8 cellular contexts compared by ENCODE assay signal in the genomic region with DNA sequence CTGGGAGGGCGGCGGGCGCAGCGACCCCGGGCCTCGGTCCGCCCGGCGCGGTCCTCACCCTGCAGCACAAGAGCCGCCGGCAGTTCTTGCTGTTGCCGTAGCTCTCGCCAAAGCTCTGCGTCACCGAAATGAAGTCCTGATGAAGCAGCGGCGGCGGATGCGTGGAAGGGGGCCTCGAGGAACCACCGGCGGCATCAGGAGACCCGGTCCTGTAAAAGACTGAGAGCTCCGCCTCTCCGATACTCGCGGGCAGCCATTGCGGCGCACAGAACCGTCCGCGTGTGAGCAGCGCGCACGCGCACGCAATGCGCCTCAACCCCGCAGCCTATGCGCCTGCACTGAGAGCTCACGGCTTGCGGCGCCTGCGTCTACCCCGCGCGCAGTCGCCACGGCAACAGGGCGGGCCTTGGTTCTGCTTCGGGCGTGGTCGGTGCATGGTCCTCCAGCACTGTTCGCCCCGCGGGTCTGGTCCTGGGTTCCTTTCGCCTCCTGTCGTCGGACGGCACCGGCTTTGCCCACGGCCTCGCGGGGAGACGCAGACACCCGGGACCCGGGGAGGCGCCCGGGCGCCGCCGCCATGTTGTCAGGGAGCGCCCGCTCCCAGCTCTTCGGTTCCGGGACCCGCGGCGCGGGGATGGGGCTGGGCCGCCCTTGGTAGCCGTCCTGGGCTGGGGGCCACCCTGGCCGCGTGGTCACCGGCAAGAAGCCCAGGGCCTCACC. TPM values are rescaled to one million over a fixed set of nuclear protein-coding genes. Genes with fewer than 3 reads are reported as not detected.
A peak's percentile ranks its signal among the peaks of the same experiment; 100 is the strongest.
DNase-seq lines count a peak whose midpoint lies in the region; ATAC-seq and TF ChIP-seq lines count a peak whose summit lies in the region.

No MANE protein-coding gene starts in this region.

- no peak overlapping the region for H3K27ac ChIP-seq in KMS-11
- H3K27ac ChIP-seq in Peyer's patch = peak overlapping the region; percentile 62 to 86 (median 83)
- peak overlapping the region; percentile 74 for H3K27ac ChIP-seq in fibroblast of lung (ENCODE audit: insufficient read depth, low read length)

- no peaks in the 10 kb centered on the region for H3K9me3 Mint-ChIP-seq in activated T-helper 1 cell treated with anti-CD3 and anti-CD28 coated beads, Interleukin-12 subunit alpha, Interleukin-12 subunit beta, Interleukin-2, Interleukin-4 antibody, amounts not matched to agents 30 ng/mL and 10 ng/mL and 1 ng/mL, durations not matched to agents 14 hours and 24 hours and 36 hours
- peaks cover 0 to 2% (median 0%) of the 10 kb centered on the region in 7 donors for H3K9me3 Mint-ChIP-seq in naive B cell

- no peaks in the 10 kb centered on the region for H4K20me1 ChIP-seq in KMS-11 (ENCODE audit: insufficient read depth)
- H4K20me1 ChIP-seq in fibroblast of lung (ENCODE audit: control insufficient read depth, extremely low read depth, insufficient read depth, low read length) = no peaks in the 10 kb centered on the region

- peak overlapping the region; percentile 90 for H3K4me3 Mint-ChIP-seq in activated T-helper 1 cell treated with anti-CD3 and anti-CD28 coated beads, Interleukin-12 subunit alpha, Interleukin-12 subunit beta, Interleukin-2, Interleukin-4 antibody, amounts not matched to agents 30 ng/mL and 10 ng/mL and 1 ng/mL, durations not matched to agents 14 hours and 24 hours and 36 hours
- peak overlapping the region; percentile 85 to 99 (median 93) for H3K4me3 Mint-ChIP-seq in naive B cell

- 0 out of 2 replicates have a peak overlapping the region, but pooled peaks have one; percentile 10 for H2AFZ ChIP-seq in KMS-11 (ENCODE audit: low read depth)
- peak overlapping the region; percentile 81 for H2AFZ ChIP-seq in fibroblast of lung (ENCODE audit: low read length)

- no peaks in the 10 kb centered on the region for H3K79me2 ChIP-seq in KMS-11 (ENCODE audit: insufficient read depth, low read depth)
- peaks cover 17% of the 10 kb centered on the region for H3K79me2 ChIP-seq in fibroblast of lung (ENCODE audit: control insufficient read depth, insufficient read depth, low read length)

- peaks cover 92% of the 10 kb centered on the region for H3K27me3 ChIP-seq in KMS-11 (ENCODE audit: insufficient read depth, low read depth)
- H3K27me3 ChIP-seq in Peyer's patch = no peaks in the 10 kb centered on the region
- H3K27me3 ChIP-seq in fibroblast of lung (ENCODE audit: control insufficient read depth, insufficient read depth, low read length) = no peaks in the 10 kb centered on the region

- TF ChIP-seq POLR2A in Peyer's patch (IDR thresholded peaks at IDR 0.05) = peak; percentile 53 to 67

- peaks cover 24% of the 10 kb centered on the region for H3K4me1 Mint-ChIP-seq in activated T-helper 1 cell treated with anti-CD3 and anti-CD28 coated beads, Interleukin-12 subunit alpha, Interleukin-12 subunit beta, Interleukin-2, Interleukin-4 antibody, amounts not matched to agents 30 ng/mL and 10 ng/mL and 1 ng/mL, durations not matched to agents 14 hours and 24 hours and 36 hours (ENCODE audit: low read depth)
- H3K4me1 Mint-ChIP-seq in naive B cell = peaks cover 27 to 38% (median 31%) of the 10 kb centered on the region in 3 donors

- TF ChIP-seq CTCF in KMS-11 (conservative IDR thresholded peaks at IDR 0.05; ENCODE audit: low read depth, low read length) (no peak), Peyer's patch (IDR thresholded peaks at IDR 0.05) (no peak), fibroblast of lung (conservative IDR thresholded peaks at IDR 0.05 in 1 of 2, IDR thresholded peaks at IDR 0.05 in 1 of 2; ENCODE audit: low read depth in 1 of 2, low read length in 2 of 2) (no peak)

- H3K9ac ChIP-seq in KMS-11 = no peak overlapping the region; the same call in 1 of the 2 replicates
- peak overlapping the region; percentile 64 for H3K9ac ChIP-seq in fibroblast of lung (ENCODE audit: insufficient read depth, low read length)

- peak overlapping the region; percentile 79 for H3K27ac Mint-ChIP-seq in activated T-helper 1 cell treated with anti-CD3 and anti-CD28 coated beads, Interleukin-12 subunit alpha, Interleukin-12 subunit beta, Interleukin-2, Interleukin-4 antibody, amounts not matched to agents 30 ng/mL and 10 ng/mL and 1 ng/mL, durations not matched to agents 14 hours and 24 hours and 36 hours
- H3K27ac Mint-ChIP-seq in naive B cell = peak overlapping the region; percentile 36 to 99 (median 87)

- H3K36me3 ChIP-seq in KMS-11 (ENCODE audit: insufficient read depth) (no peaks in the 10 kb centered on the region), Peyer's patch (no peaks in the 10 kb centered on the region), fibroblast of lung (ENCODE audit: control insufficient read depth, insufficient read depth, low read length) (no peaks in the 10 kb centered on the region)

- DNase-seq in DMS53 (lab: John Stamatoyannopoulos, UW) (peak; percentile 97), Peyer's patch (peak; percentile 86 to 96 (median 94)), fibroblast of lung (ENCODE audit: low read depth in 2 of 2) (peak; percentile 92 to 93), naive B cell (peak; percentile 91)
- peak; percentile 91 for DNase-seq in activated T-helper 1 cell treated with anti-CD3 and anti-CD28 coated beads, Interleukin-12 subunit alpha, Interleukin-12 subunit beta, Interleukin-2, Interleukin-4 antibody, amounts not matched to agents 30 ng/mL and 10 ng/mL and 1 ng/mL, durations not matched to agents 14 hours and 24 hours and 36 hours (ENCODE audit: low spot score)
- peak; percentile 86 to 88 for DNase-seq in stimulated activated CD8-positive, alpha-beta memory T cell treated with anti-CD3 and anti-CD28 coated beads, Interleukin-7, amount 100 ng/mL, for 48 hours (ENCODE audit: extremely low read depth in 1 of 2, low read depth in 1 of 2)

- H3K27me3 Mint-ChIP-seq in activated T-helper 1 cell treated with anti-CD3 and anti-CD28 coated beads, Interleukin-12 subunit alpha, Interleukin-12 subunit beta, Interleukin-2, Interleukin-4 antibody, amounts not matched to agents 30 ng/mL and 10 ng/mL and 1 ng/mL, durations not matched to agents 14 hours and 24 hours and 36 hours (ENCODE audit: insufficient read depth) = peaks cover 5% of the 10 kb centered on the region
- H3K27me3 Mint-ChIP-seq in naive B cell = peaks cover 0 to 4% (median 2%) of the 10 kb centered on the region in 3 donors

- H3K4me2 ChIP-seq in KMS-11 (no peak overlapping the region), fibroblast of lung (ENCODE audit: extremely low read depth, insufficient read depth, low read length) (peak overlapping the region; percentile 96)

- H3K9me3 ChIP-seq in Peyer's patch = peaks cover 0 to 7% (median 3%) of the 10 kb centered on the region in 4 donors
- no peaks in the 10 kb centered on the region for H3K9me3 ChIP-seq in fibroblast of lung (ENCODE audit: control insufficient read depth, insufficient read depth, low read depth, low read length)

- ATAC-seq in GM21717 (IDR thresholded peaks at IDR 0.05; ENCODE audit: unreplicated experiment) (peak; percentile 56), naive B cell (ENCODE audit: low read depth in 2 of 2) (peak; percentile 93 to 94)

- no peak overlapping the region for H3K4me3 ChIP-seq in KMS-11 (IDR thresholded peaks at IDR 0.05; ENCODE audit: insufficient read depth, low read depth, low read length)
- H3K4me3 ChIP-seq in Peyer's patch = peak overlapping the region; percentile 63 to 94 (median 86)
- peak overlapping the region; percentile 71 to 88 (median 82) for H3K4me3 ChIP-seq in fibroblast of lung (replicated peaks in 1 of 4; ENCODE audit: control extremely low read depth in 1 of 4, insufficient read depth in 1 of 4, low read depth in 3 of 4, low read length in 4 of 4)

- intact Hi-C loops in activated T-helper 1 cell treated with anti-CD3 and anti-CD28 coated beads, Interleukin-12 subunit alpha, Interleukin-12 subunit beta, Interleukin-2, Interleukin-4 antibody, amounts not matched to agents 30 ng/mL and 10 ng/mL and 1 ng/mL, durations not matched to agents 14 hours and 24 hours and 36 hours (cut with micrococcal nuclease) = loop anchor here (1.0 to 5.0 kb wide), 7 partner anchors 15 to 94 kb away; a partner anchor contains a TSS

- peaks cover 10% of the 10 kb centered on the region for H3K36me3 Mint-ChIP-seq in activated T-helper 1 cell treated with anti-CD3 and anti-CD28 coated beads, Interleukin-12 subunit alpha, Interleukin-12 subunit beta, Interleukin-2, Interleukin-4 antibody, amounts not matched to agents 30 ng/mL and 10 ng/mL and 1 ng/mL, durations not matched to agents 14 hours and 24 hours and 36 hours (ENCODE audit: low read depth)
- no peaks in the 10 kb centered on the region for H3K36me3 Mint-ChIP-seq in naive B cell

- peaks cover 12% of the 10 kb centered on the region for H3K4me1 ChIP-seq in KMS-11 (ENCODE audit: low read depth, poor library complexity, severe bottlenecking)
- peaks cover 0 to 38% (median 23%) of the 10 kb centered on the region in 4 donors for H3K4me1 ChIP-seq in Peyer's patch
- peaks cover 3% of the 10 kb centered on the region for H3K4me1 ChIP-seq in fibroblast of lung (ENCODE audit: control insufficient read depth, extremely low read depth, insufficient read depth, low read length)

RNA-seq across cellular contexts. Expression of a gene that starts 9.3 kb away (rescaled TPM):
- not detected for total RNA-seq in Peyer's patch
- total RNA-seq in activated T-helper 1 cell treated with anti-CD3 and anti-CD28 coated beads, Interleukin-12 subunit alpha, Interleukin-12 subunit beta, Interleukin-2, Interleukin-4 antibody, amounts not matched to agents 30 ng/mL and 10 ng/mL and 1 ng/mL, durations not matched to agents 14 hours and 24 hours and 36 hours = 0.05 TPM in 2 replicates
- total RNA-seq in fibroblast of lung = under 0.01 TPM in 1 of 2 replicates, not detected in the other
- polyA plus RNA-seq in fibroblast of lung = 0.06 and 0.08 TPM in 2 replicates
- polyA plus RNA-seq in fibroblast of lung (2012) = 0.06 and 0.17 TPM in 2 replicates
- 1.6 TPM in 1 of 2 replicates, not detected in the other for polyA minus RNA-seq in fibroblast of lung (ENCODE audit: low replicate concordance)
- polyA plus RNA-seq in naive B cell (ENCODE audit: low read depth in 6 of 6) = not detected

RNA-seq across cellular contexts. Expression of a gene that starts 15.1 kb away (rescaled TPM):
- total RNA-seq in Peyer's patch (100 to 1,000 TPM in 1 of 4 donors, 10 to 100 TPM in 3; 44.7 to 177 (median 76.7) TPM), fibroblast of lung (93.0 and 126 TPM in 2 replicates)
- total RNA-seq in activated T-helper 1 cell treated with anti-CD3 and anti-CD28 coated beads, Interleukin-12 subunit alpha, Interleukin-12 subunit beta, Interleukin-2, Interleukin-4 antibody, amounts not matched to agents 30 ng/mL and 10 ng/mL and 1 ng/mL, durations not matched to agents 14 hours and 24 hours and 36 hours = 371 and 394 TPM in 2 replicates
- polyA plus RNA-seq in fibroblast of lung (28.6 and 44.3 TPM in 2 replicates), naive B cell (ENCODE audit: low read depth in 6 of 6) (100 to 1,000 TPM in 4 of 6 donors, 10 to 100 TPM in 2; 71.5 to 142 (median 102) TPM)
- polyA plus RNA-seq in fibroblast of lung (2012) = 73.2 and 106 TPM in 2 replicates
- 114 and 188 TPM in 2 replicates for polyA minus RNA-seq in fibroblast of lung (ENCODE audit: low replicate concordance)

RNA-seq across cellular contexts. Expression of a gene that starts 40.2 kb away (rescaled TPM):
- total RNA-seq in Peyer's patch = 10 to 100 TPM; 14.5 to 45.7 (median 34.1) TPM
- total RNA-seq in activated T-helper 1 cell treated with anti-CD3 and anti-CD28 coated beads, Interleukin-12 subunit alpha, Interleukin-12 subunit beta, Interleukin-2, Interleukin-4 antibody, amounts not matched to agents 30 ng/mL and 10 ng/mL and 1 ng/mL, durations not matched to agents 14 hours and 24 hours and 36 hours = 0.21 TPM in 1 of 2 replicates, not detected in the other
- total RNA-seq in fibroblast of lung = not detected in 2 replicates
- polyA plus RNA-seq in fibroblast of lung = not detected in 2 replicates
- polyA plus RNA-seq in fibroblast of lung (2012) = not detected in 2 replicates
- polyA minus RNA-seq in fibroblast of lung (ENCODE audit: low replicate concordance) = not detected in 2 replicates
- not detected for polyA plus RNA-seq in naive B cell (ENCODE audit: low read depth in 6 of 6)

RNA-seq across cellular contexts. Expression of a gene that starts 42.2 kb away (rescaled TPM):
- total RNA-seq in Peyer's patch (not detected), fibroblast of lung (not detected in 2 replicates)
- total RNA-seq in activated T-helper 1 cell treated with anti-CD3 and anti-CD28 coated beads, Interleukin-12 subunit alpha, Interleukin-12 subunit beta, Interleukin-2, Interleukin-4 antibody, amounts not matched to agents 30 ng/mL and 10 ng/mL and 1 ng/mL, durations not matched to agents 14 hours and 24 hours and 36 hours = not detected in 2 replicates
- polyA plus RNA-seq in fibroblast of lung (not detected in 2 replicates), naive B cell (ENCODE audit: low read depth in 6 of 6) (not detected)
- polyA plus RNA-seq in fibroblast of lung (2012) = not detected in 2 replicates
- polyA minus RNA-seq in fibroblast of lung (ENCODE audit: low replicate concordance) = not detected in 2 replicates

RNA-seq across cellular contexts. Expression of a gene that starts 42.8 kb away (rescaled TPM):
- total RNA-seq in Peyer's patch = 10 to 100 TPM; 42.7 to 74.7 (median 61.0) TPM
- total RNA-seq in activated T-helper 1 cell treated with anti-CD3 and anti-CD28 coated beads, Interleukin-12 subunit alpha, Interleukin-12 subunit beta, Interleukin-2, Interleukin-4 antibody, amounts not matched to agents 30 ng/mL and 10 ng/mL and 1 ng/mL, durations not matched to agents 14 hours and 24 hours and 36 hours = 48.1 and 53.6 TPM in 2 replicates
- total RNA-seq in fibroblast of lung = 63.2 and 96.6 TPM in 2 replicates
- polyA plus RNA-seq in fibroblast of lung = 43.0 and 45.5 TPM in 2 replicates
- polyA plus RNA-seq in fibroblast of lung (2012) = 56.4 and 57.7 TPM in 2 replicates
- polyA minus RNA-seq in fibroblast of lung (ENCODE audit: low replicate concordance) = 52.3 and 62.5 TPM in 2 replicates
- 10 to 100 TPM; 19.6 to 30.4 (median 24.3) TPM for polyA plus RNA-seq in naive B cell (ENCODE audit: low read depth in 6 of 6)

Comparison
In these comparisons a context has a peak if more than half of its experiments do, and no peak if none do; other contexts are left out.
1. RNA of a gene that starts 40.2 kb away (total RNA-seq): 14.5 to 45.7 TPM in Peyer's patch; 0.21 TPM in activated T-helper 1 cell treated with anti-CD3 and anti-CD28 coated beads, Interleukin-12 subunit alpha, Interleukin-12 subunit beta, Interleukin-2, Interleukin-4 antibody, amounts not matched to agents 30 ng/mL and 10 ng/mL and 1 ng/mL, durations not matched to agents 14 hours and 24 hours and 36 hours and not detected in fibroblast of lung; every median in the first group is over 10 times any median in the second.
2. Peak in every context shown above with its lines, with median percentiles within 50 percentile points of each other: DNase-seq.